ENCODE assay signal across 6 cellular contexts in the genomic region with DNA sequence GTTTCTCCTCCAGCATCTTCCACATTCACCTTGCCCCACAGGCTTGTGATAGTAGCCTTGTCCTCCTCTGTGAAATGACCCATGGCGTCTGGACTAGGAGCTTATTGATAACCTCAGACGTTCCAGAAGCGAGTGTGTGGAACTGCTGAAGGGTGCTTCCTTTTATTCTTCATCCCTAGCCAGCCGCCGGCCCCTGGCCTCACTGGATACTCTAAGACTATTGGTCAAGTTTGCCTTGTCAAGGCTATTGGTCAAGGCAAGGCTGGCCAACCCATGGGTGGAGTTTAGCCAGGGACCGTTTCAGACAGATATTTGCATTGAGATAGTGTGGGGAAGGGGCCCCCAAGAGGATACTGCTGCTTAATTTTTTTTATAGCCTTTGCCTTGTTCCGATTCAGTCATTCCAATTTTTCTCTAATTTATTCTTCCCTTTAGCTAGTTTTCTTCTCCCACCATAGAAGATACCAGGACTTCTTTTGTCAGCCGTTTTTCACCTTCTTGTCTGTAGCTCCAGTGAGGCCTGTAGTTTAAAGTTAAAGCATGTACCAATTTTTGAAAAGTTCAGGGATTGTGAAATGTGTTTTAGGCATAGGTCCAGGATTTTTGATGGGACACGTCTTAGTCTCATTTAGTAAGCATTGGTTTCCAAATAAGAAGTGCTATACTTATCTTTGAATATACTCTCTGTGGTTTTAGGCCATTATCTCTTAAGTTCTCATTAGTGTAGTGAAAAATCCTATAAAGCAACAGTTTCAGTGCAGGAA. TPM values are rescaled to one million over a fixed set of nuclear protein-coding genes. Genes with fewer than 3 reads are reported as not detected.
"Had no signal": no experiment of that assay in that cellular context is flagged by ENCODE, and none has a peak within 500 bp of the region (broad histone marks: within the 10 kb centered on the region; RNA-seq: fewer than 3 reads in every experiment).

Gene HBG2, minus strand, starts transcription at position 136 of the 764 bp plus-strand sequence. Its CDS starts 53 bp downstream, at position 83.

RNA-seq across cellular contexts. Expression of gene HBG2, which starts in this region (rescaled TPM):
- total RNA-seq: activated CD8-positive, alpha-beta T cell treated with anti-CD3 and anti-CD28 coated beads, Interleukin-2, amount 10 ng/mL, durations not matched to agents 7 days and 5 days; activated naive CD8-positive, alpha-beta T cell treated with anti-CD3 and anti-CD28 coated beads, Interleukin-2, amount 10 ng/mL, durations not matched to agents 7 days and 5 days; ascending aorta; body of pancreas; bronchial epithelial cell; NCI-H460 had no signal
